13 cellular contexts compared by ENCODE assay signal in the genomic region with DNA sequence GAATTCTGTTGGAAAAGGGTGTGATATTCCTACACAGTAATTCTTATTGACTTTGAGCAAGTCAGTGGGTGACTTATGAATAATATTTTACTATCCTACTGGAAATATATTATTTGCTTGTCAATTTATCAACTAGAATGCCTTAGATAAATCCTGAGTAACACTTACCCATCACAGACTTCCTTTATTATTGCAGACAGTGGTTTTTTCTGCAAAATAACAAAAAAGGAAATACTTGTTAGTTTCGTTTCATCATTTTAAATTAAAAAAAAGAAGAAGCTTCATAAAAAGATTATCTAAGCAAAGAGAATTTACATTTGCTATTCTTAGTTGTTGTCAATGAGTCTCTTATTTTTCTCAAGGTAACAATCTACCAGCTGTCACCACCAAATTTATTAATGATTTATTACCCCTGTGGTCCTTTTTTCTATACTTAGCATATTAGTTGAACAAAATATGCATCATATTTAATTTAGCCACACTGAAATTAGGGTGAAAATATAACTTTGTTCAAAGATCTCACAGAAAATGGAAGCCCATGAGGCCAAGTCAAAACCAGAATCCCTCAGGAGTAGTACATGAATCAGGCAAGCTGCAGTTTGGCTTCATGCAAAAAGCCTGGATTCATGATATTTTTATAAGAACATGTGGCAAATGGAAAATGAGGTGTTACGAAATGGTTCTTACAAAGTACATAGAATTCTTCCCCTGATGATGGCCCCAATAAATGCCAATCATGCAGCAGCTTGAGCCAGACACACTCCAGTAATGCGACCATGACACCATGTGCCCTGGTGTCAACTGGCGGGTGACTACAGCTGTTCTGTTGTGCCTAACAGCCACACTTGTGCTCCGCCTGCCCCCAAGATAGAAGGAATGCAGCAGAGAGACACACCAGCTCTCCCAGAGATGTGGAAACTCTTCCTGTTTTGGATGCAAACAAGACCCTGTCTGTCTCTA.
DNase-seq lines count a peak whose midpoint lies in the region; ATAC-seq and TF ChIP-seq lines count a peak whose summit lies in the region.
"Had no signal": no experiment of that assay in that cellular context is flagged by ENCODE, and none has a peak within 500 bp of the region (broad histone marks: within the 10 kb centered on the region; RNA-seq: fewer than 3 reads in every experiment).

No MANE protein-coding gene starts in this region.

- H4K20me1 ChIP-seq in OCI-LY7 (ENCODE audit: insufficient read depth, low read length) = 0 out of 2 replicates have a peak, but pooled peaks cover 16% of the 10 kb centered on the region

- CTCF ChIA-PET in OCI-LY7 (lab: Charles Lee; ENCODE audit: unreplicated experiment) = no interaction called here

- no peaks in the 10 kb centered on the region for H3K9me2 ChIP-seq in OCI-LY7 (ENCODE audit: insufficient read depth, low read length)

- intact Hi-C loops in OCI-LY7 (cut with micrococcal nuclease; ENCODE audit: unreplicated experiment) = no loop called here
- intact Hi-C loops in left ventricle myocardium superior (cut with micrococcal nuclease) = no loop called here
- intact Hi-C loops in ascending aorta (cut with DNase I) = no loop called here

- H2AFZ ChIP-seq in OCI-LY7 (ENCODE audit: low read length) = no peak overlapping the region

- TF ChIP-seq CTCF in OCI-LY7 (conservative IDR thresholded peaks at IDR 0.05; ENCODE audit: low read length) (no peak), ascending aorta (IDR thresholded peaks at IDR 0.05) (no peak)

- H3K4me1 ChIP-seq in OCI-LY7 (ENCODE audit: insufficient read depth, low read length, poor library complexity, severe bottlenecking) (peaks cover 51% of the 10 kb centered on the region), ascending aorta (peaks cover 0 to under 1% of the 10 kb centered on the region in 2 donors)

- H3K36me3 ChIP-seq in OCI-LY7 (ENCODE audit: insufficient read depth, low read length) = peaks cover 92% of the 10 kb centered on the region
- H3K36me3 ChIP-seq in ascending aorta = no peaks in the 10 kb centered on the region

- peak; percentile 38 for ATAC-seq in GM21619 (IDR thresholded peaks at IDR 0.05; ENCODE audit: unreplicated experiment)
- peak; percentile 76 for ATAC-seq in left ventricle myocardium superior

- H3K79me2 ChIP-seq in OCI-LY7 (ENCODE audit: insufficient read depth, low read depth, low read length) = peaks cover 64% of the 10 kb centered on the region

- no TSS peak for BruUV-seq in OCI-LY7 (replicated peaks; lab: Mats Ljungman, UMichigan)

- peak overlapping the region; percentile 33 for H3K27ac ChIP-seq in OCI-LY7 (ENCODE audit: low read depth, low read length, poor library complexity, severe bottlenecking)
- no peak overlapping the region for H3K27ac ChIP-seq in ascending aorta
- H3K27ac ChIP-seq: HL-60 had no signal

- H3K9me3 ChIP-seq in OCI-LY7 (ENCODE audit: low read length) (no peaks in the 10 kb centered on the region), ascending aorta (no peaks in the 10 kb centered on the region)

- peak overlapping the region; percentile 67 for H3K4me2 ChIP-seq in OCI-LY7 (ENCODE audit: low read length)

- POLR2A ChIA-PET in OCI-LY7 (lab: Charles Lee) = interaction anchor here (0.6 to 1.4 kb wide), 7 partner anchors 10 to 35 kb away, joined by 3 to 4 read pairs (median 3); no protein-coding TSS in a partner anchor

- no peaks in the 10 kb centered on the region for H3K27me3 ChIP-seq in ascending aorta

- DNase-seq in OCI-LY7 (ENCODE audit: low spot score) (no peak), left ventricle myocardium superior (peak; percentile 32), stromal cell of bone marrow (ENCODE audit: low read depth) (peak; percentile 26), ascending aorta (ENCODE audit: low spot score in 2 of 2) (no peak)
- DNase-seq in effector CD4-positive, alpha-beta T cell = no peak
- DNase-seq in stimulated activated naive CD4-positive, alpha-beta T cell treated with Interleukin-2 at 50 U/mL for 16 hours (lab: John Stamatoyannopoulos, UW) = no peak
- DNase-seq: amniotic stem cell, endodermal cell, NCI-H1417, NCI-H82, T-helper 1 cell had no signal

- H3K4me3 ChIP-seq in OCI-LY7 (ENCODE audit: low read depth, low read length, poor library complexity, severe bottlenecking) = peak overlapping the region; percentile 33
- no peak overlapping the region for H3K4me3 ChIP-seq in ascending aorta

Comparison
In these comparisons a context has a peak if more than half of its experiments do, and no peak if none do; other contexts are left out.
1. DNase-seq: peak in left ventricle myocardium superior (single experiment) and stromal cell of bone marrow (single experiment); none in OCI-LY7 (single experiment), effector CD4-positive, alpha-beta T cell (single experiment), ascending aorta (0 of 2) and stimulated activated naive CD4-positive, alpha-beta T cell treated with Interleukin-2 at 50 U/mL for 16 hours (single experiment).